16 cellular contexts compared by ENCODE assay signal in genomic region chr3:52383446-52383845, GRCh38. TPM values are rescaled to one million over a fixed set of nuclear protein-coding genes. Genes with fewer than 3 reads are reported as not detected.
DNase-seq lines count a peak whose midpoint lies in the region; ATAC-seq and TF ChIP-seq lines count a peak whose summit lies in the region.
"Had no signal": no experiment of that assay in that cellular context is flagged by ENCODE, and none has a peak within 500 bp of the region (broad histone marks: within the 10 kb centered on the region; RNA-seq: fewer than 3 reads in every experiment).

No MANE protein-coding gene starts in this region.

- H3K27me3 Mint-ChIP-seq in endothelial cell (ENCODE audit: unreplicated experiment) = peaks cover 6% of the 10 kb centered on the region

- no peak for TF ChIP-seq CTCF in HEK293 (tag by site-specific recombination; IDR thresholded peaks at IDR 0.05)
- no peak for TF ChIP-seq CTCF in endothelial cell (IDR thresholded peaks at IDR 0.05; ENCODE audit: unreplicated experiment)
- TF ChIP-seq CTCF in psoas muscle (IDR thresholded peaks at IDR 0.05) = no peak

- no peaks in the 10 kb centered on the region for H3K79me1 ChIP-seq in trophoblast cell (ENCODE audit: low read length)

- TF ChIP-seq POLR2A in Raji (IDR thresholded peaks at IDR 0.05; ENCODE audit: insufficient read depth, low read depth, low read length) = 0 out of 2 replicates have a peak, but pooled peaks have one; percentile 5

- H3K9me3 Mint-ChIP-seq in endothelial cell (ENCODE audit: unreplicated experiment) = no peaks in the 10 kb centered on the region
- H3K9me3 Mint-ChIP-seq: CD8-positive, alpha-beta T cell; HFFc6 had no signal

- no peak overlapping the region for H2AFZ ChIP-seq in trophoblast cell (ENCODE audit: insufficient read depth, low read length, poor library complexity)
- H2AFZ ChIP-seq: GM23248 had no signal

- H2BK12ac ChIP-seq in trophoblast cell (ENCODE audit: low read length) = no peak overlapping the region

- H3K4me3 Mint-ChIP-seq in endothelial cell (ENCODE audit: unreplicated experiment) = no peak overlapping the region
- H3K4me3 Mint-ChIP-seq: CD8-positive, alpha-beta T cell; HFFc6 had no signal

- H3K27me3 ChIP-seq in trophoblast cell (ENCODE audit: insufficient read depth, low read length) (no peaks in the 10 kb centered on the region), psoas muscle (ENCODE audit: insufficient read depth in 3 of 3, low read length in 2 of 3) (no peaks in the 10 kb centered on the region)

- H4K12ac ChIP-seq in trophoblast cell (ENCODE audit: low read depth, low read length) = no peak overlapping the region

- no peak overlapping the region for H2AK5ac ChIP-seq in trophoblast cell (ENCODE audit: low read length)

- no peak overlapping the region for H2BK5ac ChIP-seq in trophoblast cell (ENCODE audit: low read depth, low read length, poor library complexity)

- H3K36me3 Mint-ChIP-seq in endothelial cell (ENCODE audit: low read depth, unreplicated experiment) = peaks cover 4% of the 10 kb centered on the region

- intact Hi-C loops in psoas muscle (cut with DNase I) = no loop called here

- H3K4me1 ChIP-seq in HEK293 (ENCODE audit: control insufficient read depth, insufficient read depth, low read length) (no peaks in the 10 kb centered on the region), trophoblast cell (ENCODE audit: control insufficient read depth in 1 of 2, insufficient read depth in 2 of 2, low read length in 2 of 2) (no peaks in the 10 kb centered on the region), psoas muscle (no peaks in the 10 kb centered on the region)
- H3K4me1 ChIP-seq: A549 had no signal

- no peak for DNase-seq in endothelial cell (ENCODE audit: low spot score)
- no peak for DNase-seq in trophoblast cell
- no peak for DNase-seq in stimulated activated CD4-positive, alpha-beta T cell treated with anti-CD3 and anti-CD28 coated beads, Interleukin-2, amount 100 ng/mL, for 48 hours
- no peak for DNase-seq in psoas muscle
- no peak for DNase-seq in KBM-7
- DNase-seq: AML-193; Calu3; CD8-positive, alpha-beta T cell; DMS79 treated with DMSO at 0.1 percent for 48 hours; GM23248; HCEC 1CT; HFFc6; Karpas-422 had no signal

- H3K4me3 ChIP-seq in HEK293 (ENCODE audit: low read depth, low read length) = no peak overlapping the region
- H3K4me3 ChIP-seq in trophoblast cell (ENCODE audit: low read depth, low read length) = peak overlapping the region; percentile 31
- H3K4me3 ChIP-seq in psoas muscle = no peak overlapping the region
- H3K4me3 ChIP-seq: A549, GM23248 had no signal

- no peaks in the 10 kb centered on the region for H3K79me2 ChIP-seq in trophoblast cell (ENCODE audit: control insufficient read depth, insufficient read depth, low read length, poor library complexity)

- ATAC-seq in psoas muscle = no peak
- ATAC-seq: A549; CD8-positive, alpha-beta T cell had no signal

- H3K27ac ChIP-seq in HEK293 (ENCODE audit: extremely low read depth, low read depth, low read length) (no peak overlapping the region), trophoblast cell (ENCODE audit: low read depth, low read length) (no peak overlapping the region), psoas muscle (no peak overlapping the region)
- H3K27ac ChIP-seq: A549, GM23248 had no signal

- no peaks in the 10 kb centered on the region for H3K4me1 Mint-ChIP-seq in endothelial cell (ENCODE audit: unreplicated experiment)

- no peak overlapping the region for H3K4ac ChIP-seq in trophoblast cell (ENCODE audit: low read depth, low read length)

- POLR2A ChIA-PET in HEK293 (lab: Yijun Ruan, JAX) = no interaction called here

- peak overlapping the region; percentile 30 for H3K27ac Mint-ChIP-seq in endothelial cell (ENCODE audit: unreplicated experiment)
- H3K27ac Mint-ChIP-seq: CD8-positive, alpha-beta T cell; HFFc6 had no signal

- CTCF ChIA-PET in HEK293 (lab: Yijun Ruan, JAX) = interaction anchor here (0.6 to 1.9 kb wide), 3 partner anchors 152 to 1834 kb away, joined by 4 to 8 read pairs (median 6); no protein-coding TSS in a partner anchor

- no peak overlapping the region for H3K9ac ChIP-seq in trophoblast cell (ENCODE audit: low read length)
- H3K9ac ChIP-seq: GM23248 had no signal

- in situ Hi-C loops in KBM-7 (cut with MboI; ENCODE audit: low pct_unique_long_range_greater_than_20kb, low sequenced_read_pairs) = no loop called here

- H3K18ac ChIP-seq in trophoblast cell (ENCODE audit: low read length) = no peak overlapping the region

- no peak overlapping the region for H3K4me2 ChIP-seq in trophoblast cell (ENCODE audit: low read length)
- H3K4me2 ChIP-seq: A549 had no signal

- H3K23ac ChIP-seq in trophoblast cell (ENCODE audit: low read length) = no peak overlapping the region

- no peaks in the 10 kb centered on the region for H3K36me3 ChIP-seq in HEK293 (ENCODE audit: control insufficient read depth in 2 of 2, insufficient read depth in 1 of 2, low read length in 2 of 2)
- H3K36me3 ChIP-seq in trophoblast cell (ENCODE audit: control insufficient read depth in 1 of 2, insufficient read depth in 2 of 2, low read length in 2 of 2) = no peaks in the 10 kb centered on the region
- H3K36me3 ChIP-seq in psoas muscle (ENCODE audit: insufficient read depth in 1 of 2, low read depth in 1 of 2) = peaks cover 0 to 21% of the 10 kb centered on the region in 2 donors

- H3K14ac ChIP-seq in trophoblast cell (ENCODE audit: low read length) = no peak overlapping the region

- no CpG with 5 or more reads among the region's 14 CpGs for WGBS in trophoblast cell (ENCODE audit: extremely low coverage, insufficient coverage, insufficient read length)
- 84 to 94% (median 85%) methylated on average over 14 of the region's 14 CpGs for WGBS in psoas muscle, 3 donors

- H4K91ac ChIP-seq in trophoblast cell (ENCODE audit: low read depth, low read length) = no peak overlapping the region

- H2BK120ac ChIP-seq in trophoblast cell (ENCODE audit: insufficient read depth, low read length, poor library complexity) = no peak overlapping the region

- H3K9me3 ChIP-seq in HEK293 (ENCODE audit: control insufficient read depth, insufficient read depth, low read depth, low read length) (no peaks in the 10 kb centered on the region), trophoblast cell (ENCODE audit: insufficient read depth, low read depth, low read length) (peaks cover 5% of the 10 kb centered on the region), psoas muscle (no peaks in the 10 kb centered on the region)
- H3K9me3 ChIP-seq: A549 had no signal

- H4K8ac ChIP-seq in trophoblast cell (ENCODE audit: low read depth, low read length) = no peak overlapping the region

TF ChIP-seq in HEK293, 187 proteins besides CTCF, POLR2A, EP300 and RAD21:
- TF ChIP-seq ZNF623 (tag by site-specific recombination; IDR thresholded peaks at IDR 0.05) (peak; percentile 37), KLF9 (tag by site-specific recombination; IDR thresholded peaks at IDR 0.05; ENCODE audit: low read depth) (no peak)

RNA-seq across cellular contexts. Expression of gene BAP1, which starts 26.4 kb away (rescaled TPM):
- total RNA-seq in endothelial cell (ENCODE audit: unreplicated experiment) (118 TPM), psoas muscle (10 to 100 TPM; 61.1 to 78.1 (median 70.7) TPM)
- polyA plus RNA-seq in trophoblast cell (2013) = 36.8 and 39.6 TPM in 2 replicates
- polyA plus RNA-seq in psoas muscle = 100 to 1,000 TPM in 1 of 3 donors, 10 to 100 TPM in 2; 65.7 to 104 (median 78.9) TPM

RNA-seq across cellular contexts. Expression of gene PHF7, which starts 27.0 kb away (rescaled TPM):
- total RNA-seq in endothelial cell (ENCODE audit: unreplicated experiment) (15.9 TPM), psoas muscle (10 to 100 TPM in 1 of 4 donors, 1 to 10 TPM in 3; 4.2 to 15.5 (median 7.3) TPM)
- polyA plus RNA-seq in trophoblast cell (2013) = 3.9 and 4.5 TPM in 2 replicates
- 10 to 100 TPM in 1 of 3 donors, 1 to 10 TPM in 2; 4.2 to 13.4 (median 4.6) TPM for polyA plus RNA-seq in psoas muscle
